8 cellular contexts compared by ENCODE assay signal in the genomic region with DNA sequence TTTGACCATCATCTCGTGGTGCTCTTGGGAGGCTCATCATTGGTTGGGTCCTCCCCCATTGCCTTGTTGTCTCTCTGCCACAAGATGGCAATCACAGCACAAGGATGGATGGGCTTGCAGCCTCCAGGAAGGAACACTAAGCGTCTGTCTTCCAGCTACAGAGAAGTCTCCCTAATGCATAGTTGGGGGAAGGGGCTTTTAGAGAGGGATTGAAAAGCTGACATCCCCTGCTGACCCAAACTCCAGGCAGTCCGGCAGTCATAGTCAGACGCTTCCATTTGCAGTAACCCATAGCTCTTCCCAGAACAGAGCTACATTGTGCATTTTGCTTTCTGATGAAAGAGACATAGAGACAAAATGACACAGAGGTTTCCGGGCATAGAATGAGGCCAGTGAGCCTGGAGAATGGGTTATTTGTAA.
DNase-seq lines count a peak whose midpoint lies in the region; ATAC-seq and TF ChIP-seq lines count a peak whose summit lies in the region.

No MANE protein-coding gene starts in this region.

- peak; percentile 84 for DNase-seq in COR-L47 (lab: John Stamatoyannopoulos, UW)
- DNase-seq in HEK293T (ENCODE audit: extremely low spot score), result peak; percentile 80
- DNase-seq in NCI-H526 treated with DMSO at 0.1 percent for 48 hours (lab: John Stamatoyannopoulos, UW), result peak; percentile 22
- DNase-seq in activated T-cell treated with anti-CD3 and anti-CD28 coated beads for 48 hours (ENCODE audit: low read depth), result peak; percentile 23
- peak; percentile 38 for DNase-seq in fibroblast of villous mesenchyme (ENCODE audit: low read depth)
- peak; percentile 91 for DNase-seq in osteoblast (ENCODE audit: insufficient read length, low spot score, missing footprints)
- no peak for DNase-seq in activated gamma-delta T cell treated with Interleukin-2 at 50 U/mL for 16 hours

- no peak overlapping the region for H3K27ac ChIP-seq in osteoblast (ENCODE audit: low read depth, low read length)

- CTCF ChIA-PET in HEK293T (lab: Yijun Ruan, JAX), result interaction anchor here (0.6 to 1.5 kb wide), 9 partner anchors 9 to 729 kb away, joined by 3 to 8 read pairs (median 4); no protein-coding TSS in a partner anchor

- no peaks in the 10 kb centered on the region for H3K4me1 ChIP-seq in osteoblast (ENCODE audit: insufficient read depth, low read length)

- no peaks in the 10 kb centered on the region for H3K36me3 ChIP-seq in osteoblast (ENCODE audit: insufficient read depth, low read length)

- POLR2A ChIA-PET in HEK293T (lab: Yijun Ruan, JAX), result no interaction called here

- H3K4me2 ChIP-seq in osteoblast (ENCODE audit: insufficient read depth, low read length), result no peak overlapping the region

- no peak for ATAC-seq in HG02623 (IDR thresholded peaks at IDR 0.05; ENCODE audit: unreplicated experiment)

- H4K20me1 ChIP-seq in osteoblast (ENCODE audit: insufficient read depth, low read length), result no peaks in the 10 kb centered on the region

- H3K4me3 ChIP-seq in fibroblast of villous mesenchyme (ENCODE audit: low read depth, low read length) (no peak overlapping the region), osteoblast (ENCODE audit: insufficient read depth, low read length) (no peak overlapping the region)

- peak; percentile 53 for TF ChIP-seq CTCF in fibroblast of villous mesenchyme (IDR thresholded peaks at IDR 0.05; ENCODE audit: insufficient read depth, low read depth, low read length)
- peak; percentile 63 for TF ChIP-seq CTCF in osteoblast (IDR thresholded peaks at IDR 0.05; ENCODE audit: extremely low read depth, low read depth, low read length)

- no peaks in the 10 kb centered on the region for H3K27me3 ChIP-seq in osteoblast (ENCODE audit: insufficient read depth, low read length)

- no peaks in the 10 kb centered on the region for H3K79me2 ChIP-seq in osteoblast (ENCODE audit: insufficient read depth, low read length)

- H2AFZ ChIP-seq in osteoblast (ENCODE audit: low read length), result peak overlapping the region; percentile 70

- H3K9me3 ChIP-seq in osteoblast (ENCODE audit: low read depth, low read length), result no peaks in the 10 kb centered on the region

TF ChIP-seq in HEK293T, 16 proteins besides CTCF, POLR2A, EP300 and RAD21:
- TF ChIP-seq NFRKB (IDR thresholded peaks at IDR 0.05) (no peak), PKNOX1 (IDR thresholded peaks at IDR 0.05) (no peak), SUZ12 (IDR thresholded peaks at IDR 0.05) (no peak), TARDBP (IDR thresholded peaks at IDR 0.05) (no peak), ARNT (IDR thresholded peaks at IDR 0.05) (no peak), LEF1 (IDR thresholded peaks at IDR 0.05; ENCODE audit: borderline replicate concordance) (no peak)
